15 cellular contexts compared by ENCODE assay signal in genomic region chr22:46319319-46319718, GRCh38. TPM values are rescaled to one million over a fixed set of nuclear protein-coding genes. Genes with fewer than 3 reads are reported as not detected.
DNase-seq lines count a peak whose midpoint lies in the region; ATAC-seq and TF ChIP-seq lines count a peak whose summit lies in the region.
"Had no signal": no experiment of that assay in that cellular context is flagged by ENCODE, and none has a peak within 500 bp of the region (broad histone marks: within the 10 kb centered on the region; RNA-seq: fewer than 3 reads in every experiment).

No MANE protein-coding gene starts in this region.

- H3K4me1 Mint-ChIP-seq in MCF 10A (ENCODE audit: insufficient read depth, unreplicated experiment) (no peaks in the 10 kb centered on the region), nephron progenitor cell (no peaks in the 10 kb centered on the region)
- H3K4me1 Mint-ChIP-seq in activated naive CD4-positive, alpha-beta T cell treated with anti-CD3 and anti-CD28 coated beads for 36 hours (ENCODE audit: low read depth): no peaks in the 10 kb centered on the region

- H3K27me3 ChIP-seq in mammary epithelial cell (ENCODE audit: insufficient read depth, low read length) (no peaks in the 10 kb centered on the region), IMR-90 (ENCODE audit: control insufficient read depth, insufficient read depth, low read length) (no peaks in the 10 kb centered on the region)
- H3K27me3 ChIP-seq: BLaER1 had no signal

- no peak overlapping the region for H3K18ac ChIP-seq in IMR-90 (ENCODE audit: low read depth, low read length)

- no peaks in the 10 kb centered on the region for H3K9me3 ChIP-seq in mammary epithelial cell (replicated peaks; ENCODE audit: insufficient read depth, low read length)
- no peaks in the 10 kb centered on the region for H3K9me3 ChIP-seq in IMR-90 (ENCODE audit: control insufficient read depth, insufficient read depth, low read length)
- H3K9me3 ChIP-seq: BLaER1 had no signal

- H3K4me1 ChIP-seq in mammary epithelial cell (ENCODE audit: insufficient read depth, low read length) (no peaks in the 10 kb centered on the region), IMR-90 (ENCODE audit: control insufficient read depth, insufficient read depth, low read length) (no peaks in the 10 kb centered on the region)
- H3K4me1 ChIP-seq: BLaER1 had no signal

- H3K4me2 ChIP-seq in mammary epithelial cell (ENCODE audit: insufficient read depth, low read depth, low read length): no peak overlapping the region
- H3K4me2 ChIP-seq in IMR-90 (ENCODE audit: low read depth, low read length): no peak overlapping the region
- H3K4me2 ChIP-seq: BLaER1 had no signal

- no peak for TF ChIP-seq POLR2A in IMR-90 (IDR thresholded peaks at IDR 0.05; ENCODE audit: low read depth, low read length)

- no peak overlapping the region for H3K14ac ChIP-seq in IMR-90 (replicated peaks; ENCODE audit: low read depth, low read length)

- H3K4me3 ChIP-seq in mammary epithelial cell (replicated peaks in 1 of 3; ENCODE audit: insufficient read depth in 1 of 3, low read depth in 2 of 3, low read length in 3 of 3) (no peak overlapping the region), IMR-90 (ENCODE audit: insufficient read depth, low read depth, low read length) (no peak overlapping the region)
- H3K4me3 ChIP-seq: BLaER1, GM12878, GM23248 had no signal

- H3K56ac ChIP-seq in IMR-90 (ENCODE audit: extremely low read depth, insufficient read depth, low read length): no peak overlapping the region

- in situ Hi-C loops in mammary epithelial cell (cut with MboI; ENCODE audit: low sequenced_read_pairs in 2 of 2) (loop anchor here in 1 of 2 donors (10.0 kb wide), 1 partner anchor 325 kb away; no protein-coding TSS in a partner anchor), IMR-90 (cut with MboI; ENCODE audit: low sequenced_read_pairs) (no loop called here)

- peaks cover 35% of the 10 kb centered on the region for H3K79me2 ChIP-seq in mammary epithelial cell (ENCODE audit: insufficient read depth, low read length)

- no peak overlapping the region for H2BK15ac ChIP-seq in IMR-90 (ENCODE audit: low read depth, low read length)

- H3K27ac Mint-ChIP-seq in MCF 10A (ENCODE audit: low read depth, unreplicated experiment): peak overlapping the region; percentile 37
- H3K27ac Mint-ChIP-seq in nephron progenitor cell: peak overlapping the region; percentile 78
- no peak overlapping the region for H3K27ac Mint-ChIP-seq in activated naive CD4-positive, alpha-beta T cell treated with anti-CD3 and anti-CD28 coated beads for 36 hours

- WGBS in mammary epithelial cell (ENCODE audit: low coverage, missing lambda C conversion rate): 100% methylated on average over 9 of the region's 10 CpGs
- WGBS in IMR-90 (ENCODE audit: extremely low coverage in 2 of 2, insufficient read length in 1 of 2), 2 experiments: 88% methylated on average over 10 of the region's 10 CpGs; no CpG with 5 or more reads in 1 of the 2 experiments

- H3K4ac ChIP-seq in IMR-90 (ENCODE audit: low read depth, low read length): no peak overlapping the region

- H3K36me3 ChIP-seq in mammary epithelial cell (ENCODE audit: insufficient read depth, low read length): peaks cover 27% of the 10 kb centered on the region
- peaks cover 20% of the 10 kb centered on the region for H3K36me3 ChIP-seq in IMR-90 (ENCODE audit: control insufficient read depth, insufficient read depth, low read length)

- BruUV-seq in MCF 10A (replicated peaks; lab: Mats Ljungman, UMichigan) (no TSS peak), mammary epithelial cell (replicated peaks; lab: Mats Ljungman, UMichigan) (no TSS peak), IMR-90 (replicated peaks; lab: Mats Ljungman, UMichigan) (no TSS peak)

- CTCF ChIA-PET in MCF 10A (lab: Yijun Ruan, JAX) (interaction anchor here (0.6 to 11.2 kb wide), 3 partner anchors 198 to 324 kb away, joined by 3 to 157 read pairs (median 18); no protein-coding TSS in a partner anchor), mammary epithelial cell (lab: Charles Lee; ENCODE audit: low non-redundant PET) (no interaction called here), IMR-90 (lab: Yijun Ruan, JAX) (no interaction called here)
- CTCF ChIA-PET in activated naive CD4-positive, alpha-beta T cell treated with anti-CD3 and anti-CD28 coated beads for 36 hours (lab: Charles Lee): no interaction called here

- ATAC-seq in IMR-90 (ENCODE audit: low read depth): no peak
- ATAC-seq in HG02763 (IDR thresholded peaks at IDR 0.05; ENCODE audit: unreplicated experiment): no peak
- ATAC-seq: GM12878 had no signal

- POLR2A ChIA-PET in MCF 10A (lab: Yijun Ruan, JAX): no interaction called here
- POLR2A ChIA-PET in IMR-90 (lab: Charles Lee; ENCODE audit: unreplicated experiment): no interaction called here

- no peak overlapping the region for H4K91ac ChIP-seq in IMR-90 (ENCODE audit: insufficient read depth, low read depth, low read length)

- peak overlapping the region; percentile 23 for H2AK9ac ChIP-seq in IMR-90 (replicated peaks; ENCODE audit: low read depth, low read length, poor library complexity)

- TF ChIP-seq CTCF in MCF 10A (IDR thresholded peaks at IDR 0.05; ENCODE audit: unreplicated experiment) (no peak), mammary epithelial cell (conservative IDR thresholded peaks at IDR 0.05 in 1 of 2, IDR thresholded peaks at IDR 0.05 in 1 of 2; ENCODE audit: extremely low read depth in 1 of 2, insufficient read depth in 1 of 2, low read depth in 1 of 2, low read length in 2 of 2) (no peak), IMR-90 (conservative IDR thresholded peaks at IDR 0.05; ENCODE audit: low read depth, low read length) (no peak), nephron progenitor cell (IDR thresholded peaks at IDR 0.05) (no peak)

- H3K36me3 Mint-ChIP-seq in MCF 10A (ENCODE audit: insufficient read depth, unreplicated experiment) (peaks cover 23% of the 10 kb centered on the region), nephron progenitor cell (ENCODE audit: low read depth) (peaks cover 68% of the 10 kb centered on the region)
- H3K36me3 Mint-ChIP-seq in activated naive CD4-positive, alpha-beta T cell treated with anti-CD3 and anti-CD28 coated beads for 36 hours (ENCODE audit: low read depth): peaks cover 12% of the 10 kb centered on the region

- no peak overlapping the region for H3K9ac ChIP-seq in mammary epithelial cell (ENCODE audit: insufficient read depth, low read length)
- no peak overlapping the region for H3K9ac ChIP-seq in IMR-90 (ENCODE audit: low read depth, low read length)
- H3K9ac ChIP-seq: BLaER1, GM23248 had no signal

- no peak overlapping the region for H3K23ac ChIP-seq in IMR-90 (ENCODE audit: low read depth, low read length)

- H3K9me1 ChIP-seq in IMR-90 (ENCODE audit: insufficient read depth, low read length): no peaks in the 10 kb centered on the region; the same call in 1 of the 2 replicates

- H4K20me1 ChIP-seq in mammary epithelial cell (ENCODE audit: insufficient read depth, low read length) (no peaks in the 10 kb centered on the region), IMR-90 (ENCODE audit: insufficient read depth, low read length) (no peaks in the 10 kb centered on the region; the same call in 1 of the 2 replicates)

- H3K9me3 Mint-ChIP-seq in MCF 10A (ENCODE audit: unreplicated experiment) (no peaks in the 10 kb centered on the region), nephron progenitor cell (no peaks in the 10 kb centered on the region)
- H3K9me3 Mint-ChIP-seq in activated naive CD4-positive, alpha-beta T cell treated with anti-CD3 and anti-CD28 coated beads for 36 hours: no peaks in the 10 kb centered on the region

- no peak overlapping the region for H2BK20ac ChIP-seq in IMR-90 (ENCODE audit: low read depth, low read length)

- H3K4me3 Mint-ChIP-seq in MCF 10A (ENCODE audit: unreplicated experiment) (no peak overlapping the region), nephron progenitor cell (no peak overlapping the region)
- H3K4me3 Mint-ChIP-seq in activated naive CD4-positive, alpha-beta T cell treated with anti-CD3 and anti-CD28 coated beads for 36 hours: no peak overlapping the region

- H2AFZ ChIP-seq in mammary epithelial cell (ENCODE audit: low read depth, low read length) (no peak overlapping the region), IMR-90 (replicated peaks; ENCODE audit: low read length, poor library complexity) (peak overlapping the region; percentile 48)
- H2AFZ ChIP-seq: GM23248 had no signal

- DNase-seq in MCF 10A (ENCODE audit: unreplicated experiment) (no peak), mammary epithelial cell (no peak), IMR-90 (no peak), nephron progenitor cell (no peak), DMS114 treated with DMSO at 0.1 percent for 48 hours (lab: John Stamatoyannopoulos, UW; ENCODE audit: unreplicated experiment) (no peak)
- DNase-seq in activated naive CD4-positive, alpha-beta T cell treated with anti-CD3 and anti-CD28 coated beads for 36 hours: no peak
- DNase-seq: 8988T, AML-193, DMS 273 treated with DMSO at 0.1 percent for 48 hours, DMS79, GM23248 had no signal

- no peak overlapping the region for H4K8ac ChIP-seq in IMR-90 (ENCODE audit: low read depth in 2 of 2, low read length in 2 of 2)

- H3K27me3 Mint-ChIP-seq in MCF 10A (ENCODE audit: insufficient read depth, unreplicated experiment): no peaks in the 10 kb centered on the region
- no peaks in the 10 kb centered on the region for H3K27me3 Mint-ChIP-seq in nephron progenitor cell (ENCODE audit: low read depth, poor library complexity)
- no peaks in the 10 kb centered on the region for H3K27me3 Mint-ChIP-seq in activated naive CD4-positive, alpha-beta T cell treated with anti-CD3 and anti-CD28 coated beads for 36 hours (ENCODE audit: low read depth)

- dilution Hi-C loops in mammary epithelial cell (cut with HindIII; ENCODE audit: low sequenced_read_pairs): no loop called here
- dilution Hi-C loops in IMR-90 (cut with HindIII; ENCODE audit: low sequenced_read_pairs, unreplicated experiment): no loop called here

- H4K5ac ChIP-seq in IMR-90 (ENCODE audit: low read depth, low read length): no peak overlapping the region

- no peak overlapping the region for H2BK120ac ChIP-seq in IMR-90 (ENCODE audit: low read depth, low read length)

- H2AK5ac ChIP-seq in IMR-90 (ENCODE audit: low read depth, low read length): no peak overlapping the region

- H3K27ac ChIP-seq in mammary epithelial cell (ENCODE audit: insufficient read depth, low read depth, low read length): no peak overlapping the region
- no peak overlapping the region for H3K27ac ChIP-seq in IMR-90 (ENCODE audit: insufficient read depth, low read length)
- H3K27ac ChIP-seq: BLaER1, GM23248 had no signal

- no peak for TF ChIP-seq RAD21 in IMR-90 (IDR thresholded peaks at IDR 0.05; ENCODE audit: low read length)

- no peak overlapping the region for H2BK5ac ChIP-seq in IMR-90 (ENCODE audit: low read depth, low read length, poor library complexity, severe bottlenecking)

- peaks cover 27 to 47% of the 10 kb centered on the region in 2 experiments for H3K79me1 ChIP-seq in IMR-90 (ENCODE audit: low read depth in 1 of 2, low read length in 2 of 2)

- intact Hi-C loops in MCF 10A (cut with micrococcal nuclease): no loop called here
- intact Hi-C loops in mammary epithelial cell (cut with micrococcal nuclease): no loop called here
- intact Hi-C loops in IMR-90 (cut with micrococcal nuclease): no loop called here
- intact Hi-C loops in activated naive CD4-positive, alpha-beta T cell treated with anti-CD3 and anti-CD28 coated beads for 36 hours (cut with micrococcal nuclease): no loop called here

RNA-seq across cellular contexts. Expression of gene TRMU, which starts 16.2 kb away (rescaled TPM):
- total RNA-seq in MCF 10A (2022) (46.6 and 48.7 TPM in 2 replicates), mammary epithelial cell (10 to 100 TPM; 16.3 to 42.0 TPM), IMR-90 (2012; rRNA removed) (19.0 and 21.7 TPM in 2 replicates)
- polyA plus RNA-seq in mammary epithelial cell (28.0 TPM), IMR-90 (2012; rRNA removed) (32.7 and 36.4 TPM in 2 replicates)
- polyA minus RNA-seq in mammary epithelial cell: 32.4 TPM
- 20.9 and 21.6 TPM in 2 replicates for polyA plus RNA-seq in IMR-90 (2012; cell fraction: cytosol; rRNA removed)
- 124 and 170 TPM in 2 replicates for polyA plus RNA-seq in IMR-90 (2012; cell fraction: nucleus; rRNA removed; ENCODE audit: low replicate concordance)
- total RNA-seq in activated naive CD4-positive, alpha-beta T cell treated with anti-CD3 and anti-CD28 coated beads for 36 hours: 10 to 100 TPM; 57.4 TPM

RNA-seq across cellular contexts. Expression of gene GTSE1, which starts 22.6 kb away (rescaled TPM):
- total RNA-seq in MCF 10A (2022) (12.7 and 19.9 TPM in 2 replicates), mammary epithelial cell (10 to 100 TPM in 1 of 2 donors, under 1 TPM in 1; 0.67 to 22.3 TPM), IMR-90 (2012; rRNA removed) (5.8 and 5.9 TPM in 2 replicates)
- polyA plus RNA-seq in mammary epithelial cell (16.0 TPM), IMR-90 (2012; rRNA removed) (15.6 and 17.1 TPM in 2 replicates)
- 14.0 TPM for polyA minus RNA-seq in mammary epithelial cell
- 7.3 and 8.7 TPM in 2 replicates for polyA plus RNA-seq in IMR-90 (2012; cell fraction: cytosol; rRNA removed)
- polyA plus RNA-seq in IMR-90 (2012; cell fraction: nucleus; rRNA removed; ENCODE audit: low replicate concordance): 25.4 and 35.2 TPM in 2 replicates
- total RNA-seq in activated naive CD4-positive, alpha-beta T cell treated with anti-CD3 and anti-CD28 coated beads for 36 hours: 10 to 100 TPM; 39.7 to 39.8 TPM

RNA-seq across cellular contexts. Expression of gene TTC38, which starts 51.5 kb away (rescaled TPM):
- total RNA-seq in MCF 10A (2022) (16.7 and 17.8 TPM in 2 replicates), mammary epithelial cell (10 to 100 TPM; 14.3 to 16.0 TPM), IMR-90 (2012; rRNA removed) (52.3 and 74.2 TPM in 2 replicates)
- polyA plus RNA-seq in mammary epithelial cell (14.5 TPM), IMR-90 (2012; rRNA removed) (43.0 and 43.6 TPM in 2 replicates)
- polyA minus RNA-seq in mammary epithelial cell: 17.7 TPM
- polyA plus RNA-seq in IMR-90 (2012; cell fraction: cytosol; rRNA removed): 32.5 and 46.3 TPM in 2 replicates
- polyA plus RNA-seq in IMR-90 (2012; cell fraction: nucleus; rRNA removed; ENCODE audit: low replicate concordance): 61.7 and 68.8 TPM in 2 replicates
- total RNA-seq in activated naive CD4-positive, alpha-beta T cell treated with anti-CD3 and anti-CD28 coated beads for 36 hours: 1 to 10 TPM; 6.1 to 7.2 TPM

RNA-seq across cellular contexts. Expression of gene PKDREJ, which starts 56.2 kb away (rescaled TPM):
- total RNA-seq in MCF 10A (2022) (not detected in 2 replicates), mammary epithelial cell (not detected), IMR-90 (2012; rRNA removed) (not detected in 2 replicates)
- polyA plus RNA-seq in mammary epithelial cell (not detected), IMR-90 (2012; rRNA removed) (0.02 TPM in 1 of 2 replicates, not detected in the other)
- not detected for polyA minus RNA-seq in mammary epithelial cell
- polyA plus RNA-seq in IMR-90 (2012; cell fraction: cytosol; rRNA removed): not detected in 2 replicates
- polyA plus RNA-seq in IMR-90 (2012; cell fraction: nucleus; rRNA removed; ENCODE audit: low replicate concordance): 0.02 TPM in 1 of 2 replicates, not detected in the other
- not detected for total RNA-seq in activated naive CD4-positive, alpha-beta T cell treated with anti-CD3 and anti-CD28 coated beads for 36 hours
- total RNA-seq: G401, GM12878, GM23248 had no signal
